ENCODE assay signal across 13 cellular contexts in genomic region chr6:166058064-166058739, GRCh38.
DNase-seq lines count a peak whose midpoint lies in the region; TF ChIP-seq lines count a peak whose summit lies in the region.
"Had no signal": no experiment of that assay in that cellular context is flagged by ENCODE, and none has a peak within 500 bp of the region (broad histone marks: within the 10 kb centered on the region; RNA-seq: fewer than 3 reads in every experiment).

No MANE protein-coding gene starts in this region.

- H3K27ac Mint-ChIP-seq in chondrocyte (ENCODE audit: unreplicated experiment), result no peak overlapping the region
- H3K27ac Mint-ChIP-seq: memory B cell had no signal

- no peaks in the 10 kb centered on the region for H3K27me3 ChIP-seq in thyroid gland
- H3K27me3 ChIP-seq: right lobe of liver had no signal

- TF ChIP-seq POLR2A in thyroid gland (IDR thresholded peaks at IDR 0.05), result no peak

- H3K4me3 ChIP-seq in mesodermal cell (ENCODE audit: extremely low read depth, insufficient read depth, low read length, poor library complexity, severe bottlenecking) (no peak overlapping the region), thyroid gland (replicated peaks in 1 of 3) (no peak overlapping the region)
- H3K4me3 ChIP-seq: right lobe of liver had no signal

- H3K4me1 ChIP-seq in mesodermal cell (ENCODE audit: control insufficient read depth, insufficient read depth, low read length, poor library complexity, severe bottlenecking), result peaks cover 6% of the 10 kb centered on the region
- H3K4me1 ChIP-seq in thyroid gland, result peaks cover 0 to 4% of the 10 kb centered on the region in 2 donors
- H3K4me1 ChIP-seq: right lobe of liver had no signal

- 58 to 68% methylated on average over 7 to 9 of the region's 10 CpGs for WGBS in mesodermal cell (ENCODE audit: insufficient coverage in 2 of 2), 2 experiments
- WGBS in thyroid gland, 2 donors, result 43 to 46% methylated on average over 10 of the region's 10 CpGs

- TF ChIP-seq CTCF in chondrocyte (IDR thresholded peaks at IDR 0.05), result no peak
- no peak for TF ChIP-seq CTCF in thyroid gland (IDR thresholded peaks at IDR 0.05)

- DNase-seq in HT1080 (ENCODE audit: low read depth) (peak; percentile 54), chondrocyte (ENCODE audit: low spot score) (no peak), thyroid gland (peak; percentile 27 to 30), GDM1 (lab: John Stamatoyannopoulos, UW) (no peak)
- DNase-seq in activated CD4-positive, alpha-beta T cell treated with anti-CD3 and anti-CD28 coated beads, Interleukin-2, amount 50 U/mL, for 1 hour, result no peak
- DNase-seq in stimulated activated CD4-positive, alpha-beta T cell treated with anti-CD3 and anti-CD28 coated beads, Interleukin-12 subunit alpha, Interleukin-12 subunit beta, amount 100 ng/mL, for 4 hours, result no peak
- DNase-seq: activated CD4-positive, CD25-positive, alpha-beta regulatory T cell treated with anti-CD3 and anti-CD28 coated beads, Interleukin-2, amount 50 U/mL, for 72 hours; activated T-cell treated with anti-CD3 and anti-CD28 coated beads, Interleukin-2, amount 50 U/mL, for 1 hour; NCI-H187; right lobe of liver had no signal

- H3K36me3 Mint-ChIP-seq in chondrocyte (ENCODE audit: low read depth), result peaks cover 8% of the 10 kb centered on the region

- H3K4me3 Mint-ChIP-seq in chondrocyte (ENCODE audit: unreplicated experiment), result peak overlapping the region; percentile 35
- H3K4me3 Mint-ChIP-seq: memory B cell had no signal

- intact Hi-C loops in thyroid gland (cut with DNase I), result no loop called here

- peaks cover 6% of the 10 kb centered on the region for H3K27me3 Mint-ChIP-seq in chondrocyte (ENCODE audit: low read depth)

- H3K9me3 Mint-ChIP-seq in chondrocyte (ENCODE audit: low read depth), result peaks cover 24% of the 10 kb centered on the region

- no peaks in the 10 kb centered on the region for H3K36me3 ChIP-seq in mesodermal cell (ENCODE audit: control insufficient read depth, insufficient read depth, low read length)
- H3K36me3 ChIP-seq in thyroid gland, result no peaks in the 10 kb centered on the region
- H3K36me3 ChIP-seq: right lobe of liver had no signal

- H3K9me3 ChIP-seq in mesodermal cell (ENCODE audit: control insufficient read depth, low read length) (peaks cover 9% of the 10 kb centered on the region), thyroid gland (no peaks in the 10 kb centered on the region)

- peak overlapping the region; percentile 20 for H3K27ac ChIP-seq in mesodermal cell (ENCODE audit: low read depth, low read length, severe bottlenecking)
- H3K27ac ChIP-seq in thyroid gland, result no peak overlapping the region
- H3K27ac ChIP-seq: KMS-11, right lobe of liver had no signal

- peaks cover 15% of the 10 kb centered on the region for H3K4me1 Mint-ChIP-seq in chondrocyte (ENCODE audit: low read depth)
- H3K4me1 Mint-ChIP-seq: memory B cell had no signal

Comparison
In these comparisons a context has a peak if more than half of its experiments do, and no peak if none do; other contexts are left out.
1. DNase-seq: peak in HT1080 (single experiment) and thyroid gland (2 of 2); none in chondrocyte (single experiment), GDM1 (single experiment), activated CD4-positive, alpha-beta T cell treated with anti-CD3 and anti-CD28 coated beads, Interleukin-2, amount 50 U/mL, for 1 hour (single experiment) and stimulated activated CD4-positive, alpha-beta T cell treated with anti-CD3 and anti-CD28 coated beads, Interleukin-12 subunit alpha, Interleukin-12 subunit beta, amount 100 ng/mL, for 4 hours (single experiment).